Comparison of ENCODE assay signal across 20 cellular contexts in the genomic region with DNA sequence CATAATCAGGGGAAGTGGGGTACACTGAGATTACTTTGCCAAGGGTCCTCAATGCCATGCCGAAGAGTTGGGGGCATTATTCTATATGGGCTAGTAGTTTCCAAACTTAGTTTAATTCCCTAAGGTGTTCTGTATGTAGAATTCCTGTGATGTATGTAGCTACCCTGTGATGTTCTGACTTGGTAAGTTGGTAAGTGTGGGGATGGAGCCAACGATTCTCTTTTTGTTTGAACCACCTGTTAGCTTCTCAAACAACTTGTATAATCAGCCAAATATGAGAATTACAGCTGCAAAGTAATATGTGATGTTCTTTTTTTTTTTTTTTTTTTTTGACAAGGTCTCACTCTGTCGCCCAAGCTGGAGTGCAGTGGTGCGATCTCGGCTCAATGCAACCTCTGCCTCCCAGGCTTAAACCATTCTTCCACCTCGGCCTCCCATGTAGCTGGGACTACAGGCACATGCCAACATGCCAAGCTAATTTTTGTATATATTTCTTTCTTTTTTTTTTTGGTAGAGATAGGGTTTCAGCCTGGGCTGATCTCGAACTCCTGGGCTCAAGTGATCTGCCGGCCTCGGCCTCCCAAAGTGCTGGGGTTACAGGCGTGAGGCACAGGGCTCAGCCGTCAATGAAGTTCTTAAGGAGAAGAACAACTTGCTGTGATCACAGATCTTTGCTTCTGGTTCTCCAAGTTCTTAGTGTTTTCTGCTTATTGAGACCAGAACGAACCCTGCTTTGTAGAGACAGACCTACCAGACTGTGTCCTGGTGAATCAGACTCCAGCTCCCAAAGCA.
DNase-seq lines count a peak whose midpoint lies in the region; TF ChIP-seq lines count a peak whose summit lies in the region.
"Had no signal": no experiment of that assay in that cellular context is flagged by ENCODE, and none has a peak within 500 bp of the region (broad histone marks: within the 10 kb centered on the region; RNA-seq: fewer than 3 reads in every experiment).

No MANE protein-coding gene starts in this region.

- POLR2A ChIA-PET in Caco-2 (lab: Charles Lee), result interaction anchor here (0.6 kb wide), 1 partner anchor 94 kb away, joined by 3 read pairs; no protein-coding TSS in a partner anchor

- H3K4me1 Mint-ChIP-seq in brain (peaks cover 16% of the 10 kb centered on the region), osteocyte (ENCODE audit: unreplicated experiment) (no peaks in the 10 kb centered on the region), Caco-2 (ENCODE audit: low read depth, unreplicated experiment) (peaks cover 9% of the 10 kb centered on the region)
- H3K4me1 Mint-ChIP-seq: CD14-positive monocyte; CD4-positive, alpha-beta memory T cell had no signal

- intact Hi-C loops in ascending aorta (cut with DNase I), result no loop called here
- intact Hi-C loops in Caco-2 (cut with micrococcal nuclease; ENCODE audit: unreplicated experiment), result no loop called here

- 0 out of 2 replicates have a peak overlapping the region, but pooled peaks have one; percentile 32 for H2AFZ ChIP-seq in GM23248
- H2AFZ ChIP-seq: GM23338 had no signal

- H3K27ac ChIP-seq in GM23248 (no peak overlapping the region), mesodermal cell (ENCODE audit: low read depth, low read length, severe bottlenecking) (peak overlapping the region; percentile 85), ascending aorta (no peak overlapping the region)
- H3K27ac ChIP-seq: BLaER1 treated with 17β-estradiol and CSF1 and Interleukin-3, amounts not matched to agents 10 nM and 100 nM had no signal

- H3F3A ChIP-seq in GM23248 (ENCODE audit: insufficient read depth), result peaks cover 10% of the 10 kb centered on the region; the same call in 1 of the 2 replicates

- H3K4me3 ChIP-seq in GM23248 (no peak overlapping the region), mesodermal cell (ENCODE audit: extremely low read depth, insufficient read depth, low read length, poor library complexity, severe bottlenecking) (no peak overlapping the region), ascending aorta (no peak overlapping the region), Caco-2 (ENCODE audit: low read depth, low read length) (no peak overlapping the region)
- H3K4me3 ChIP-seq: BLaER1 treated with 17β-estradiol and CSF1 and Interleukin-3, amounts not matched to agents 10 nM and 100 nM; GM12878; GM23338 had no signal

- H3K4me3 Mint-ChIP-seq in brain (no peak overlapping the region), osteocyte (ENCODE audit: unreplicated experiment) (no peak overlapping the region), Caco-2 (ENCODE audit: unreplicated experiment) (no peak overlapping the region)
- H3K4me3 Mint-ChIP-seq: CD14-positive monocyte; CD4-positive, alpha-beta memory T cell; GM23338; H9 had no signal

- in situ Hi-C loops in GM23248 (cut with MboI), result no loop called here

- H3K36me3 ChIP-seq in GM23248 (ENCODE audit: low read depth), result no peaks in the 10 kb centered on the region
- H3K36me3 ChIP-seq in mesodermal cell (ENCODE audit: control insufficient read depth, insufficient read depth, low read length), result no peaks in the 10 kb centered on the region
- no peaks in the 10 kb centered on the region for H3K36me3 ChIP-seq in ascending aorta
- H3K36me3 ChIP-seq in Caco-2 (ENCODE audit: control insufficient read depth, insufficient read depth, low read length), result no peaks in the 10 kb centered on the region
- H3K36me3 ChIP-seq: BE2C; BLaER1 treated with 17β-estradiol and CSF1 and Interleukin-3, amounts not matched to agents 10 nM and 100 nM had no signal

- TF ChIP-seq CTCF in brain (conservative IDR thresholded peaks at IDR 0.05) (no peak), osteocyte (IDR thresholded peaks at IDR 0.05) (no peak), ascending aorta (IDR thresholded peaks at IDR 0.05) (no peak), Caco-2 (IDR thresholded peaks at IDR 0.05; ENCODE audit: insufficient read depth in 1 of 2, low read depth in 1 of 2, low read length in 1 of 2, severe bottlenecking in 1 of 2, unreplicated experiment in 1 of 2) (no peak)

- H3K9me3 ChIP-seq in GM23248 (ENCODE audit: low read depth), result no peaks in the 10 kb centered on the region
- H3K9me3 ChIP-seq in mesodermal cell (ENCODE audit: control insufficient read depth, low read length), result no peaks in the 10 kb centered on the region
- H3K9me3 ChIP-seq in ascending aorta, result no peaks in the 10 kb centered on the region
- no peaks in the 10 kb centered on the region for H3K9me3 ChIP-seq in Caco-2
- H3K9me3 ChIP-seq: BE2C; BLaER1 treated with 17β-estradiol and CSF1 and Interleukin-3, amounts not matched to agents 10 nM and 100 nM had no signal

- H4K20me1 ChIP-seq in GM23248 (ENCODE audit: insufficient read depth), result no peaks in the 10 kb centered on the region
- H4K20me1 ChIP-seq: BLaER1 treated with 17β-estradiol and CSF1 and Interleukin-3, amounts not matched to agents 10 nM and 100 nM had no signal

- no peaks in the 10 kb centered on the region for H3K27me3 Mint-ChIP-seq in brain
- H3K27me3 Mint-ChIP-seq in osteocyte (ENCODE audit: unreplicated experiment), result no peaks in the 10 kb centered on the region
- no peaks in the 10 kb centered on the region for H3K27me3 Mint-ChIP-seq in Caco-2 (ENCODE audit: insufficient read depth, unreplicated experiment)

- no peaks in the 10 kb centered on the region for H3K36me3 Mint-ChIP-seq in brain
- H3K36me3 Mint-ChIP-seq in osteocyte (ENCODE audit: unreplicated experiment), result no peaks in the 10 kb centered on the region
- H3K36me3 Mint-ChIP-seq in Caco-2 (ENCODE audit: insufficient read depth, unreplicated experiment), result no peaks in the 10 kb centered on the region
- H3K36me3 Mint-ChIP-seq: CD14-positive monocyte; CD4-positive, alpha-beta memory T cell had no signal

- CTCF ChIA-PET in Caco-2 (lab: Charles Lee), result interaction anchor here (0.7 kb wide), 1 partner anchor 15 kb away, joined by 3 read pairs; no protein-coding TSS in a partner anchor

- DNase-seq in GM23248 (no peak), osteocyte (ENCODE audit: extremely low spot score, unreplicated experiment) (no peak), medulla oblongata (ENCODE audit: extremely low spot score) (no peak), ascending aorta (ENCODE audit: low spot score in 2 of 2) (no peak), Caco-2 (no peak)
- DNase-seq: AML-193; BE2C; CD4-positive, alpha-beta memory T cell; COR-L47; DMS 273 treated with DMSO at 0.1 percent for 48 hours; DMS79; EL; GDM1; H9 had no signal

- BruUV-seq in Caco-2 (replicated peaks; lab: Mats Ljungman, UMichigan), result no TSS peak

- H3K27me3 ChIP-seq in GM23248 (replicated peaks; ENCODE audit: insufficient read depth) (no peaks in the 10 kb centered on the region), ascending aorta (no peaks in the 10 kb centered on the region), Caco-2 (replicated peaks; ENCODE audit: control insufficient read depth, insufficient read depth, low read length) (no peaks in the 10 kb centered on the region)
- H3K27me3 ChIP-seq: BE2C; BLaER1 treated with 17β-estradiol and CSF1 and Interleukin-3, amounts not matched to agents 10 nM and 100 nM had no signal

- H3K9ac ChIP-seq in GM23248, result no peak overlapping the region
- H3K9ac ChIP-seq: BLaER1 treated with 17β-estradiol and CSF1 and Interleukin-3, amounts not matched to agents 10 nM and 100 nM had no signal

- H3K79me2 ChIP-seq in GM23248 (ENCODE audit: insufficient read depth), result no peaks in the 10 kb centered on the region

- H3K27ac Mint-ChIP-seq in brain, result peak overlapping the region in 3 of 5 experiments; percentile 28 to 80 (median 44)
- no peak overlapping the region for H3K27ac Mint-ChIP-seq in osteocyte (ENCODE audit: unreplicated experiment)
- no peak overlapping the region for H3K27ac Mint-ChIP-seq in Caco-2 (ENCODE audit: unreplicated experiment)
- H3K27ac Mint-ChIP-seq: CD14-positive monocyte; CD4-positive, alpha-beta memory T cell; GM23338; H9 had no signal

- H3K9me3 Mint-ChIP-seq in brain (no peaks in the 10 kb centered on the region), osteocyte (ENCODE audit: unreplicated experiment) (no peaks in the 10 kb centered on the region), Caco-2 (ENCODE audit: unreplicated experiment) (no peaks in the 10 kb centered on the region)
- H3K9me3 Mint-ChIP-seq: CD4-positive, alpha-beta memory T cell; GM23338; H9 had no signal

- no peaks in the 10 kb centered on the region for H3K9me2 ChIP-seq in GM23248 (ENCODE audit: insufficient read depth)

- H3K4me2 ChIP-seq in GM23248 (ENCODE audit: unreplicated experiment), result no peak overlapping the region
- H3K4me2 ChIP-seq: BLaER1 treated with 17β-estradiol and CSF1 and Interleukin-3, amounts not matched to agents 10 nM and 100 nM; GM23338 had no signal

- H3K4me1 ChIP-seq in GM23248 (ENCODE audit: insufficient read depth) (peaks cover 9% of the 10 kb centered on the region), mesodermal cell (ENCODE audit: control insufficient read depth, insufficient read depth, low read length, poor library complexity, severe bottlenecking) (peaks cover 11% of the 10 kb centered on the region), ascending aorta (no peaks in the 10 kb centered on the region), Caco-2 (peaks cover 4% of the 10 kb centered on the region; the same call in 1 of the 2 replicates)
- H3K4me1 ChIP-seq: BE2C; BLaER1 treated with 17β-estradiol and CSF1 and Interleukin-3, amounts not matched to agents 10 nM and 100 nM had no signal

- 50 to 53% methylated on average over 12 of the region's 12 CpGs for WGBS in GM23248 (ENCODE audit: low coverage in 1 of 2, low lambda C conversion rate in 2 of 2, missing lambda C conversion rate in 2 of 2), 2 experiments
- WGBS in mesodermal cell (ENCODE audit: insufficient coverage in 2 of 2), 2 experiments, result 90 to 95% methylated on average over 2 to 6 of the region's 12 CpGs

Comparison
In these comparisons a context has a peak if more than half of its experiments do, and no peak if none do; other contexts are left out.
1. H3K27ac Mint-ChIP-seq: peak in brain (3 of 5); none in osteocyte (single experiment) and Caco-2 (single experiment).